ENCODE assay signal across 30 cellular contexts in the genomic region with DNA sequence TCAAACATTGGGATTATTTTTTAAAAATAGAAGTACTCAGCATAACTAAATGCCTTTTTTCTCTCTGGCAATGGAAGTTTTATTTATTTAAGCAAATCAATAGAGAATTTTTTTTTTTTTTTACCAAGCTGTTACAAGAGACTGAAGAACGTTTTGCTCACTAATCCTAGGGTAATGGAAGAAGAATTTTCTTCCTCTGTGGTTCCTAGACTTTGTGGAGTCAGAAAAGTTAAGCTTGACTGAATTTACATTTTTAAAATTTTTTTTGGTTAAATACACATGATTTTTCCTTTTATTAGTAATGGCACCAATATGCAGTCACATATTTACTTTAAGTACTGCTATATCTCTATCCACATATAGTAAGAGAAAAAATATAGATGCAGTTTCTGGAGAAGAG.
DNase-seq lines count a peak whose midpoint lies in the region; ATAC-seq, FAIRE-seq and TF ChIP-seq lines count a peak whose summit lies in the region.
"Had no signal": no experiment of that assay in that cellular context is flagged by ENCODE, and none has a peak within 500 bp of the region (broad histone marks: within the 10 kb centered on the region; RNA-seq: fewer than 3 reads in every experiment).

No MANE protein-coding gene starts in this region.

- H3K4me1 Mint-ChIP-seq in osteocyte (ENCODE audit: unreplicated experiment): peaks cover 40% of the 10 kb centered on the region
- H3K4me1 Mint-ChIP-seq: activated CD8-positive, alpha-beta memory T cell treated with anti-CD3 and anti-CD28 coated beads, Interleukin-2, amount 10 ng/mL, durations not matched to agents 7 days and 5 days; activated naive CD8-positive, alpha-beta T cell treated with anti-CD3 and anti-CD28 coated beads, Interleukin-2, amount 50 U/mL, for 24 hours; central memory CD8-positive, alpha-beta T cell had no signal

- peak overlapping the region; percentile 80 for H3K27ac Mint-ChIP-seq in osteocyte (ENCODE audit: unreplicated experiment)
- H3K27ac Mint-ChIP-seq: activated CD8-positive, alpha-beta memory T cell treated with anti-CD3 and anti-CD28 coated beads, Interleukin-2, amount 10 ng/mL, durations not matched to agents 7 days and 5 days; activated naive CD8-positive, alpha-beta T cell treated with anti-CD3 and anti-CD28 coated beads, Interleukin-2, amount 50 U/mL, for 24 hours; nephron progenitor cell; stimulated activated naive CD8-positive, alpha-beta T cell treated with anti-CD3 and anti-CD28 coated beads, Interleukin-15, Interleukin-2, amounts not matched to agents 100 ng/mL and 50 ng/mL, for 24 hours; T-helper 1 cell treated with Interleukin-12 subunit alpha and Interleukin-12 subunit beta and Interleukin-4 antibody, amounts not matched to agents 30 μg/mL and 1 μg/mL, for 36 hours had no signal

- DNase-seq in EL (peak; percentile 72), RCC 7860 (ENCODE audit: low spot score) (peak; percentile 75), fibroblast of peridontal ligament (ENCODE audit: extremely low read depth) (peak; percentile 72), osteocyte (ENCODE audit: extremely low spot score, unreplicated experiment) (no peak)
- DNase-seq in activated CD8-positive, alpha-beta memory T cell treated with anti-CD3 and anti-CD28 coated beads, Interleukin-2, amount 50 U/mL, for 48 hours: no peak
- no peak for DNase-seq in stimulated activated CD8-positive, alpha-beta memory T cell treated with anti-CD3 and anti-CD28 coated beads, Interleukin-4, amount 100 ng/mL, for 48 hours
- DNase-seq: activated CD4-positive, alpha-beta T cell treated with anti-CD3 and anti-CD28 coated beads, Interleukin-2, amount 50 U/mL, for 4 hours; activated CD8-positive, alpha-beta memory T cell treated with anti-CD3 and anti-CD28 coated beads, Interleukin-2, amount 10 ng/mL, durations not matched to agents 7 days and 5 days; activated naive CD4-positive, alpha-beta T cell; activated naive CD8-positive, alpha-beta T cell treated with anti-CD3 and anti-CD28 coated beads, Interleukin-2, amount 50 U/mL, for 24 hours; activated T-cell treated with anti-CD3 and anti-CD28 coated beads, Interleukin-2, amount 50 U/mL, for 48 hours; heart left ventricle; left cardiac atrium; NCI-H1048; NCI-H1694; NCI-H446 treated with DMSO at 0.1 percent for 48 hours; nephron progenitor cell; RPMI8226; spleen; stimulated activated CD4-positive, alpha-beta T cell treated with anti-CD3 and anti-CD28 coated beads, Interleukin-2, amount 100 ng/mL, for 24 hours; testis had no signal

- no peak overlapping the region for H3K4me3 Mint-ChIP-seq in osteocyte (ENCODE audit: unreplicated experiment)
- H3K4me3 Mint-ChIP-seq: activated CD8-positive, alpha-beta memory T cell treated with anti-CD3 and anti-CD28 coated beads, Interleukin-2, amount 10 ng/mL, durations not matched to agents 7 days and 5 days; activated naive CD8-positive, alpha-beta T cell treated with anti-CD3 and anti-CD28 coated beads, Interleukin-2, amount 50 U/mL, for 24 hours; central memory CD8-positive, alpha-beta T cell; nephron progenitor cell; stimulated activated naive CD8-positive, alpha-beta T cell treated with anti-CD3 and anti-CD28 coated beads, Interleukin-15, Interleukin-2, amounts not matched to agents 100 ng/mL and 50 ng/mL, for 24 hours; T-helper 1 cell treated with Interleukin-12 subunit alpha and Interleukin-12 subunit beta and Interleukin-4 antibody, amounts not matched to agents 30 μg/mL and 1 μg/mL, for 36 hours had no signal

- no peaks in the 10 kb centered on the region for H3K9me3 Mint-ChIP-seq in osteocyte (ENCODE audit: unreplicated experiment)
- H3K9me3 Mint-ChIP-seq: activated naive CD8-positive, alpha-beta T cell treated with anti-CD3 and anti-CD28 coated beads, Interleukin-2, amount 50 U/mL, for 24 hours; central memory CD8-positive, alpha-beta T cell; stimulated activated naive CD8-positive, alpha-beta T cell treated with anti-CD3 and anti-CD28 coated beads, Interleukin-15, Interleukin-2, amounts not matched to agents 100 ng/mL and 50 ng/mL, for 24 hours; T-helper 1 cell treated with Interleukin-12 subunit alpha and Interleukin-12 subunit beta and Interleukin-4 antibody, amounts not matched to agents 30 μg/mL and 1 μg/mL, for 36 hours had no signal

- no peaks in the 10 kb centered on the region for H3K27me3 Mint-ChIP-seq in osteocyte (ENCODE audit: unreplicated experiment)

- TF ChIP-seq CTCF in osteocyte (IDR thresholded peaks at IDR 0.05): no peak

- peak; percentile 88 for FAIRE-seq in RCC 7860 (lab: Jason Lieb, UNC)
- FAIRE-seq: G401.6, TTC549, urothelium cell line had no signal

- H3K36me3 Mint-ChIP-seq in osteocyte (ENCODE audit: unreplicated experiment): no peaks in the 10 kb centered on the region
- H3K36me3 Mint-ChIP-seq: activated CD8-positive, alpha-beta memory T cell treated with anti-CD3 and anti-CD28 coated beads, Interleukin-2, amount 10 ng/mL, durations not matched to agents 7 days and 5 days had no signal

- ATAC-seq in GM21576 (IDR thresholded peaks at IDR 0.05; ENCODE audit: unreplicated experiment) (no peak), GM21528 (IDR thresholded peaks at IDR 0.05; ENCODE audit: low FRiP score, unreplicated experiment) (no peak)
- ATAC-seq: activated CD8-positive, alpha-beta memory T cell treated with anti-CD3 and anti-CD28 coated beads, Interleukin-2, amount 10 ng/mL, durations not matched to agents 7 days and 5 days; activated naive CD8-positive, alpha-beta T cell treated with anti-CD3 and anti-CD28 coated beads, Interleukin-2, amount 50 U/mL, for 24 hours; esophagus mucosa; heart left ventricle; left cardiac atrium had no signal

Comparison
In these comparisons a context has a peak if more than half of its experiments do, and no peak if none do; other contexts are left out.
1. DNase-seq: peak in EL (single experiment), RCC 7860 (single experiment) and fibroblast of peridontal ligament (single experiment); none in osteocyte (single experiment), activated CD8-positive, alpha-beta memory T cell treated with anti-CD3 and anti-CD28 coated beads, Interleukin-2, amount 50 U/mL, for 48 hours (single experiment) and stimulated activated CD8-positive, alpha-beta memory T cell treated with anti-CD3 and anti-CD28 coated beads, Interleukin-4, amount 100 ng/mL, for 48 hours (single experiment).